Comparison of ENCODE assay signal across 1 cellular context in genomic region chr10:33388325-33388724, GRCh38.
A peak's percentile ranks its signal among the peaks of the same experiment; 100 is the strongest.
TF ChIP-seq lines count a peak whose summit lies in the region.

No MANE protein-coding gene starts in this region.

TF ChIP-seq in HEK293, 187 proteins besides CTCF, POLR2A, EP300 and RAD21 (continued from another document):
- no peak for TF ChIP-seq ZNF624 (tag by site-specific recombination; IDR thresholded peaks at IDR 0.05)
- TF ChIP-seq ZNF558 (tag by site-specific recombination; IDR thresholded peaks at IDR 0.05) = no peak
- TF ChIP-seq ZNF248 (tag by site-specific recombination; IDR thresholded peaks at IDR 0.05) = no peak
- TF ChIP-seq, protein P1, sequence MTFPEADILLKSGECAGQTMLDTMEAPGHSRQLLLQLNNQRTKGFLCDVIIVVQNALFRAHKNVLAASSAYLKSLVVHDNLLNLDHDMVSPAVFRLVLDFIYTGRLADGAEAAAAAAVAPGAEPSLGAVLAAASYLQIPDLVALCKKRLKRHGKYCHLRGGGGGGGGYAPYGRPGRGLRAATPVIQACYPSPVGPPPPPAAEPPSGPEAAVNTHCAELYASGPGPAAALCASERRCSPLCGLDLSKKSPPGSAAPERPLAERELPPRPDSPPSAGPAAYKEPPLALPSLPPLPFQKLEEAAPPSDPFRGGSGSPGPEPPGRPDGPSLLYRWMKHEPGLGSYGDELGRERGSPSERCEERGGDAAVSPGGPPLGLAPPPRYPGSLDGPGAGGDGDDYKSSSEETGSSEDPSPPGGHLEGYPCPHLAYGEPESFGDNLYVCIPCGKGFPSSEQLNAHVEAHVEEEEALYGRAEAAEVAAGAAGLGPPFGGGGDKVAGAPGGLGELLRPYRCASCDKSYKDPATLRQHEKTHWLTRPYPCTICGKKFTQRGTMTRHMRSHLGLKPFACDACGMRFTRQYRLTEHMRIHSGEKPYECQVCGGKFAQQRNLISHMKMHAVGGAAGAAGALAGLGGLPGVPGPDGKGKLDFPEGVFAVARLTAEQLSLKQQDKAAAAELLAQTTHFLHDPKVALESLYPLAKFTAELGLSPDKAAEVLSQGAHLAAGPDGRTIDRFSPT (tag by site-specific recombination; IDR thresholded peaks at IDR 0.05) = peak; percentile 85
- peak; percentile 54; the same call in 1 of the 2 replicates for TF ChIP-seq ZBTB17 (tag by site-specific recombination; IDR thresholded peaks at IDR 0.05)
- TF ChIP-seq ZNF837 (tag by site-specific recombination; IDR thresholded peaks at IDR 0.05) = no peak
- TF ChIP-seq ZNF585B (tag by site-specific recombination; IDR thresholded peaks at IDR 0.05) = no peak
- TF ChIP-seq ZNF660 (tag by site-specific recombination; IDR thresholded peaks at IDR 0.05) = no peak
- TF ChIP-seq ZXDB (tag by site-specific recombination; IDR thresholded peaks at IDR 0.05) = peak; percentile 96
- TF ChIP-seq ZNF350 (tag by site-specific recombination; IDR thresholded peaks at IDR 0.05) = no peak
- no peak for TF ChIP-seq ZNF670 (tag by site-specific recombination; IDR thresholded peaks at IDR 0.05; ENCODE audit: low read depth)
- TF ChIP-seq ZFP69B (tag by site-specific recombination; IDR thresholded peaks at IDR 0.05) = 0 out of 2 replicates have a peak, but pooled peaks have one; percentile 51
- TF ChIP-seq ATF2 (tag by site-specific recombination; IDR thresholded peaks at IDR 0.05; ENCODE audit: low read depth) = peak; percentile 15; the same call in 1 of the 2 replicates
- no peak for TF ChIP-seq YY1 (tag by site-specific recombination; IDR thresholded peaks at IDR 0.05)
- TF ChIP-seq ZNF747 (tag by site-specific recombination; IDR thresholded peaks at IDR 0.05) = no peak
- no peak for TF ChIP-seq ZNF148 (tag by site-specific recombination; IDR thresholded peaks at IDR 0.05; ENCODE audit: borderline replicate concordance)
- no peak for TF ChIP-seq ZNF202 (tag by site-specific recombination; IDR thresholded peaks at IDR 0.05; ENCODE audit: borderline replicate concordance)
- TF ChIP-seq PRDM1 (tag by site-specific recombination; IDR thresholded peaks at IDR 0.05) = no peak
- no peak for TF ChIP-seq ZNF621 (tag by site-specific recombination; IDR thresholded peaks at IDR 0.05)
- TF ChIP-seq ZNF561 (tag by site-specific recombination; IDR thresholded peaks at IDR 0.05; ENCODE audit: borderline replicate concordance) = no peak; the same call in 1 of the 2 replicates
- peak; percentile 73; the same call in 1 of the 2 replicates for TF ChIP-seq SCRT1 (tag by site-specific recombination; IDR thresholded peaks at IDR 0.05; ENCODE audit: borderline replicate concordance)
- TF ChIP-seq, protein P2, sequence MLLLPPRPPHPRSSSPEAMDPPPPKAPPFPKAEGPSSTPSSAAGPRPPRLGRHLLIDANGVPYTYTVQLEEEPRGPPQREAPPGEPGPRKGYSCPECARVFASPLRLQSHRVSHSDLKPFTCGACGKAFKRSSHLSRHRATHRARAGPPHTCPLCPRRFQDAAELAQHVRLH (tag by site-specific recombination; IDR thresholded peaks at IDR 0.05) = peak; percentile 92
- TF ChIP-seq ZNF341 (tag by site-specific recombination; IDR thresholded peaks at IDR 0.05; ENCODE audit: low read depth) = no peak
- peak; percentile 74; the same call in 1 of the 2 replicates for TF ChIP-seq TRIM28 (IDR thresholded peaks at IDR 0.05; ENCODE audit: borderline replicate concordance, low read length)
- TF ChIP-seq ZFP37 (tag by site-specific recombination; IDR thresholded peaks at IDR 0.05) = no peak
- TF ChIP-seq, protein P3, sequence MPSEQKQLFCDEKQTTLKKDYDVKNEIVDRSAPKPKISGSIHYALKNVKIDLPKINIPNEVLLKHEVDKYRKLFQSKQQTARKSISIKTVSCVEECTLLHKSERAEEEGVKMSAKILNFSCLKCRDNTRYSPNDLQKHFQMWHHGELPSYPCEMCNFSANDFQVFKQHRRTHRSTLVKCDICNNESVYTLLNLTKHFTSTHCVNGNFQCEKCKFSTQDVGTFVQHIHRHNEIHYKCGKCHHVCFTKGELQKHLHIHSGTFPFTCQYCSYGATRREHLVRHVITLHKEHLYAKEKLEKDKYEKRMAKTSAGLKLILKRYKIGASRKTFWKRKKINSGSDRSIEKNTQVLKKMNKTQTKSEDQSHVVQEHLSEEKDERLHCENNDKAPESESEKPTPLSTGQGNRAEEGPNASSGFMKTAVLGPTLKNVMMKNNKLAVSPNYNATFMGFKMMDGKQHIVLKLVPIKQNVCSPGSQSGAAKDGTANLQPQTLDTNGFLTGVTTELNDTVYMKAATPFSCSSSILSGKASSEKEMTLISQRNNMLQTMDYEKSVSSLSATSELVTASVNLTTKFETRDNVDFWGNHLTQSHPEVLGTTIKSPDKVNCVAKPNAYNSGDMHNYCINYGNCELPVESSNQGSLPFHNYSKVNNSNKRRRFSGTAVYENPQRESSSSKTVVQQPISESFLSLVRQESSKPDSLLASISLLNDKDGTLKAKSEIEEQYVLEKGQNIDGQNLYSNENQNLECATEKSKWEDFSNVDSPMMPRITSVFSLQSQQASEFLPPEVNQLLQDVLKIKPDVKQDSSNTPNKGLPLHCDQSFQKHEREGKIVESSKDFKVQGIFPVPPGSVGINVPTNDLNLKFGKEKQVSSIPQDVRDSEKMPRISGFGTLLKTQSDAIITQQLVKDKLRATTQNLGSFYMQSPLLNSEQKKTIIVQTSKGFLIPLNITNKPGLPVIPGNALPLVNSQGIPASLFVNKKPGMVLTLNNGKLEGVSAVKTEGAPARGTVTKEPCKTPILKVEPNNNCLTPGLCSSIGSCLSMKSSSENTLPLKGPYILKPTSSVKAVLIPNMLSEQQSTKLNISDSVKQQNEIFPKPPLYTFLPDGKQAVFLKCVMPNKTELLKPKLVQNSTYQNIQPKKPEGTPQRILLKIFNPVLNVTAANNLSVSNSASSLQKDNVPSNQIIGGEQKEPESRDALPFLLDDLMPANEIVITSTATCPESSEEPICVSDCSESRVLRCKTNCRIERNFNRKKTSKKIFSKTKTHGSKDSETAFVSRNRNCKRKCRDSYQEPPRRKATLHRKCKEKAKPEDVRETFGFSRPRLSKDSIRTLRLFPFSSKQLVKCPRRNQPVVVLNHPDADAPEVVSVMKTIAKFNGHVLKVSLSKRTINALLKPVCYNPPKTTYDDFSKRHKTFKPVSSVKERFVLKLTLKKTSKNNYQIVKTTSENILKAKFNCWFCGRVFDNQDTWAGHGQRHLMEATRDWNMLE (tag by site-specific recombination; conservative IDR thresholded peaks at IDR 0.05; ENCODE audit: low read depth) = 0 out of 2 replicates have a peak, but pooled peaks have one; percentile 23
- no peak for TF ChIP-seq ZNF544 (tag by site-specific recombination; IDR thresholded peaks at IDR 0.05)
- TF ChIP-seq ZNF488 (tag by site-specific recombination; IDR thresholded peaks at IDR 0.05) = no peak
- TF ChIP-seq HOXD13 (CRISPR knock-in tag; IDR thresholded peaks at IDR 0.05; ENCODE audit: borderline replicate concordance) = no peak
- no peak for TF ChIP-seq ZNF266 (tag by site-specific recombination; IDR thresholded peaks at IDR 0.05; ENCODE audit: low read depth)
- no peak for TF ChIP-seq ZNF600 (tag by site-specific recombination; IDR thresholded peaks at IDR 0.05)
- TF ChIP-seq MEIS1 (CRISPR knock-in tag; IDR thresholded peaks at IDR 0.05; ENCODE audit: borderline replicate concordance) = no peak
- TF ChIP-seq ZNF223 (tag by site-specific recombination; IDR thresholded peaks at IDR 0.05) = no peak
- TF ChIP-seq ZNF175 (tag by site-specific recombination; IDR thresholded peaks at IDR 0.05) = no peak
